Comparison of ENCODE assay signal across 8 cellular contexts in genomic region chr3:17258823-17259436, GRCh38.
DNase-seq lines count a peak whose midpoint lies in the region; ATAC-seq and TF ChIP-seq lines count a peak whose summit lies in the region.

No MANE protein-coding gene starts in this region.

- H3K4me3 Mint-ChIP-seq in naive B cell, result no peak overlapping the region

- no peaks in the 10 kb centered on the region for H3K27me3 Mint-ChIP-seq in naive B cell

- peaks cover 0 to 3% (median 0%) of the 10 kb centered on the region in 3 donors for H3K4me1 Mint-ChIP-seq in naive B cell

- H3K9me3 Mint-ChIP-seq in naive B cell, result no peaks in the 10 kb centered on the region

- H3K36me3 Mint-ChIP-seq in naive B cell, result peaks cover 0 to 16% of the 10 kb centered on the region in 2 donors

- DNase-seq in Ammon's horn (ENCODE audit: low spot score) (peak; percentile 54), NCI-H748 (lab: John Stamatoyannopoulos, UW; ENCODE audit: unreplicated experiment) (peak; percentile 33), naive B cell (peak; percentile 21), DMS114 treated with DMSO at 0.1 percent for 48 hours (lab: John Stamatoyannopoulos, UW; ENCODE audit: unreplicated experiment) (no peak)
- peak; percentile 4 for DNase-seq in effector CD4-positive, alpha-beta T cell

- no peak for ATAC-seq in naive B cell (ENCODE audit: low read depth in 2 of 2)
- ATAC-seq in HG02678 (IDR thresholded peaks at IDR 0.05; ENCODE audit: unreplicated experiment), result no peak
- no peak for ATAC-seq in GM18861 (IDR thresholded peaks at IDR 0.05; ENCODE audit: unreplicated experiment)

- no peak overlapping the region for H3K27ac Mint-ChIP-seq in naive B cell

- peak; percentile 60 for TF ChIP-seq CTCF in GM12872 (IDR thresholded peaks at IDR 0.05; ENCODE audit: insufficient read depth, low read depth, low read length)
